In the genomic region with DNA sequence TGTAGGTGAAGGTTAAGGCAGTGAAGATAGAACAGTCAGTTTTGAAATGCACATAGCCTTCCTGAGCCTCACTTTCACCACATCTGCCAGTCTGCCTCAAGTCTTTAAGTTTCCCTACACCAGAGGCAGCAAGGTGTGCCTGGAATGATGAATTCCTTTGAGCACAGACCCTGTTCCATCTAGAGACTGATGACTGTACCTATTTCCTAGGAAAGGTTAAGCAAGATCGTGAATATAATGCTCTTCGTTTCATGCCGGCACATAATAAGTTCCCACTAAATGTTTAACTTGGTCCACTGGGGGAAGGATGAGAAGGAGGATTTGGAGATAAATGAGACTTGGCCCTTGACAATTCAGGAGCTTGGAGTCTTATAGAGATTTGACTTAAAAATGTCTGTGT, we compare ENCODE assay signal across 11 cellular contexts.
DNase-seq lines count a peak whose midpoint lies in the region; ATAC-seq and TF ChIP-seq lines count a peak whose summit lies in the region.
"Had no signal": no experiment of that assay in that cellular context is flagged by ENCODE, and none has a peak within 500 bp of the region (broad histone marks: within the 10 kb centered on the region; RNA-seq: fewer than 3 reads in every experiment).

No MANE protein-coding gene starts in this region.

- H3K36me3 Mint-ChIP-seq in HFFc6 (ENCODE audit: low read depth) = peaks cover 34% of the 10 kb centered on the region
- H3K36me3 Mint-ChIP-seq in stimulated activated memory B cell treated with anti-CD40 and anti-IgM and Interleukin-4, amounts not matched to agents 10 μg/mL and 1 μg/mL and 100 μg/mL, for 72 hours = peaks cover 4% of the 10 kb centered on the region
- H3K36me3 Mint-ChIP-seq: WTC11 had no signal

- no peak overlapping the region for H2AFZ ChIP-seq in Karpas-422 (ENCODE audit: low read length)

- H3K27ac ChIP-seq in ascending aorta = peak overlapping the region; percentile 78 to 87
- peak overlapping the region; percentile 57 for H3K27ac ChIP-seq in lower lobe of right lung
- no peak overlapping the region for H3K27ac ChIP-seq in Karpas-422 (ENCODE audit: low read length)

- H3K27ac Mint-ChIP-seq in HFFc6 = peak overlapping the region; percentile 91
- H3K27ac Mint-ChIP-seq in stimulated activated memory B cell treated with anti-CD40 and anti-IgM and Interleukin-4, amounts not matched to agents 10 μg/mL and 1 μg/mL and 100 μg/mL, for 72 hours = peak overlapping the region; percentile 1
- H3K27ac Mint-ChIP-seq: WTC11 had no signal

- H4K20me1 ChIP-seq in Karpas-422 (ENCODE audit: insufficient read depth, low read depth, low read length) = no peaks in the 10 kb centered on the region

- TF ChIP-seq CTCF in HFFc6 (IDR thresholded peaks at IDR 0.05) (no peak), ascending aorta (IDR thresholded peaks at IDR 0.05) (no peak), lower lobe of right lung (IDR thresholded peaks at IDR 0.05) (no peak)

- no peaks in the 10 kb centered on the region for H3K27me3 Mint-ChIP-seq in HFFc6 (ENCODE audit: insufficient read depth)
- no peaks in the 10 kb centered on the region for H3K27me3 Mint-ChIP-seq in stimulated activated memory B cell treated with anti-CD40 and anti-IgM and Interleukin-4, amounts not matched to agents 10 μg/mL and 1 μg/mL and 100 μg/mL, for 72 hours

- no peak for ATAC-seq in lower lobe of right lung
- ATAC-seq in stimulated activated memory B cell treated with anti-CD40 and anti-IgM and Interleukin-4, amounts not matched to agents 10 μg/mL and 1 μg/mL and 100 μg/mL, for 72 hours = no peak
- ATAC-seq in HG02798 (IDR thresholded peaks at IDR 0.05; ENCODE audit: poor library complexity, unreplicated experiment) = no peak
- ATAC-seq: WTC11 had no signal

- H3K4me3 Mint-ChIP-seq in HFFc6 = peak overlapping the region; percentile 61
- no peak overlapping the region for H3K4me3 Mint-ChIP-seq in stimulated activated memory B cell treated with anti-CD40 and anti-IgM and Interleukin-4, amounts not matched to agents 10 μg/mL and 1 μg/mL and 100 μg/mL, for 72 hours
- H3K4me3 Mint-ChIP-seq: WTC11 had no signal

- no peaks in the 10 kb centered on the region for H3K9me2 ChIP-seq in Karpas-422 (replicated peaks; ENCODE audit: insufficient read depth, low read length)

- no peaks in the 10 kb centered on the region for H3K9me3 Mint-ChIP-seq in HFFc6
- H3K9me3 Mint-ChIP-seq in stimulated activated memory B cell treated with anti-CD40 and anti-IgM and Interleukin-4, amounts not matched to agents 10 μg/mL and 1 μg/mL and 100 μg/mL, for 72 hours = no peaks in the 10 kb centered on the region
- H3K9me3 Mint-ChIP-seq: WTC11 had no signal

- H3K36me3 ChIP-seq in ascending aorta = peaks cover 0 to 1% of the 10 kb centered on the region in 2 donors
- H3K36me3 ChIP-seq in lower lobe of right lung = no peaks in the 10 kb centered on the region
- no peaks in the 10 kb centered on the region for H3K36me3 ChIP-seq in Karpas-422 (ENCODE audit: insufficient read depth, low read length)

- H3K4me3 ChIP-seq in ascending aorta = peak overlapping the region in 1 of 2 donors; percentile 25
- no peak overlapping the region for H3K4me3 ChIP-seq in lower lobe of right lung
- H3K4me3 ChIP-seq in Karpas-422 (ENCODE audit: low read length) = no peak overlapping the region

- H3K4me2 ChIP-seq in Karpas-422 (ENCODE audit: low read depth, low read length, poor library complexity, severe bottlenecking) = no peak overlapping the region

- H3K4me1 Mint-ChIP-seq in HFFc6 (ENCODE audit: low read depth) = peaks cover 86% of the 10 kb centered on the region
- peaks cover 91% of the 10 kb centered on the region for H3K4me1 Mint-ChIP-seq in stimulated activated memory B cell treated with anti-CD40 and anti-IgM and Interleukin-4, amounts not matched to agents 10 μg/mL and 1 μg/mL and 100 μg/mL, for 72 hours

- H3K79me2 ChIP-seq in Karpas-422 (ENCODE audit: low read length) = no peaks in the 10 kb centered on the region

- H3K9me3 ChIP-seq in ascending aorta (no peaks in the 10 kb centered on the region), lower lobe of right lung (no peaks in the 10 kb centered on the region), Karpas-422 (ENCODE audit: low read length) (no peaks in the 10 kb centered on the region)

- DNase-seq in HFFc6 = no peak
- DNase-seq in ascending aorta (ENCODE audit: low spot score in 2 of 2) = no peak
- DNase-seq in lower lobe of right lung = no peak
- no peak for DNase-seq in Karpas-422
- no peak for DNase-seq in cerebellum (ENCODE audit: low spot score)
- DNase-seq: activated effector memory CD4-positive, alpha-beta T cell treated with anti-CD3 and anti-CD28 coated beads, Interleukin-2, amount 50 U/mL, for 16 hours; cortex of kidney; SHP77 treated with DMSO at 0.1 percent for 48 hours had no signal

- intact Hi-C loops in ascending aorta (cut with DNase I) (no loop called here), lower lobe of right lung (cut with DNase I) (no loop called here)

- H3K27me3 ChIP-seq in ascending aorta (no peaks in the 10 kb centered on the region), lower lobe of right lung (ENCODE audit: low read depth) (no peaks in the 10 kb centered on the region), Karpas-422 (ENCODE audit: low read length) (peaks cover 2% of the 10 kb centered on the region; the same call in 1 of the 2 replicates)

- H3K4me1 ChIP-seq in ascending aorta (peaks cover 16 to 66% of the 10 kb centered on the region in 2 donors), lower lobe of right lung (peaks cover 62% of the 10 kb centered on the region), Karpas-422 (ENCODE audit: low read length) (peaks cover 37% of the 10 kb centered on the region)

- H3K9ac ChIP-seq in Karpas-422 (ENCODE audit: low read length) = no peak overlapping the region
